1 cellular context compared by ENCODE assay signal in genomic region chr17:75976175-75976848, GRCh38.
TF ChIP-seq lines count a peak whose summit lies in the region.

No MANE protein-coding gene starts in this region.

TF ChIP-seq in HepG2, 621 proteins besides CTCF, POLR2A, EP300 and RAD21 (continued from another document and continues in another):
- no peak for TF ChIP-seq FUBP1 (CRISPR knock-in tag; IDR thresholded peaks at IDR 0.05; ENCODE audit: borderline replicate concordance)
- TF ChIP-seq SNAPC2 (CRISPR knock-in tag; IDR thresholded peaks at IDR 0.05): 0 out of 2 replicates have a peak, but pooled peaks have one; percentile 28
- no peak for TF ChIP-seq CCDC6 (CRISPR knock-in tag; IDR thresholded peaks at IDR 0.05)
- TF ChIP-seq PPARG (CRISPR knock-in tag; conservative IDR thresholded peaks at IDR 0.05): peak; percentile 92
- no peak for TF ChIP-seq MED13 (CRISPR knock-in tag; IDR thresholded peaks at IDR 0.05)
- TF ChIP-seq SNAPC4 (CRISPR knock-in tag; IDR thresholded peaks at IDR 0.05): peak; percentile 1; the same call in 1 of the 2 replicates
- no peak for TF ChIP-seq MXD1 (CRISPR knock-in tag; IDR thresholded peaks at IDR 0.05)
- no peak for TF ChIP-seq KDM5B (CRISPR knock-in tag; IDR thresholded peaks at IDR 0.05; ENCODE audit: borderline replicate concordance)
- TF ChIP-seq JUND (CRISPR knock-in tag; IDR thresholded peaks at IDR 0.05): no peak
- TF ChIP-seq CHD2 (IDR thresholded peaks at IDR 0.05; ENCODE audit: low read depth, low read length): no peak
- TF ChIP-seq FOXC1 (CRISPR knock-in tag; IDR thresholded peaks at IDR 0.05; ENCODE audit: borderline replicate concordance): no peak
- no peak for TF ChIP-seq ZKSCAN5 (CRISPR knock-in tag; IDR thresholded peaks at IDR 0.05)
- no peak for TF ChIP-seq SMARCC2 (IDR thresholded peaks at IDR 0.05)
- TF ChIP-seq ATF1 (CRISPR knock-in tag; IDR thresholded peaks at IDR 0.05): peak; percentile 53
- no peak for TF ChIP-seq ZNF30 (CRISPR knock-in tag; IDR thresholded peaks at IDR 0.05)
- peak; percentile 96 for TF ChIP-seq ZBTB43 (CRISPR knock-in tag; conservative IDR thresholded peaks at IDR 0.05)
- no peak for TF ChIP-seq ZSCAN25 (CRISPR knock-in tag; IDR thresholded peaks at IDR 0.05)
- TF ChIP-seq ZNF33B (CRISPR knock-in tag; IDR thresholded peaks at IDR 0.05): no peak
- TF ChIP-seq HOXA7 (CRISPR knock-in tag; IDR thresholded peaks at IDR 0.05): no peak
- TF ChIP-seq BATF2 (CRISPR knock-in tag; IDR thresholded peaks at IDR 0.05): no peak
- TF ChIP-seq FLYWCH1 (CRISPR knock-in tag; IDR thresholded peaks at IDR 0.05): no peak
- TF ChIP-seq ZNF382 (CRISPR knock-in tag; IDR thresholded peaks at IDR 0.05; ENCODE audit: borderline replicate concordance): no peak
- TF ChIP-seq HMGXB3 (CRISPR knock-in tag; IDR thresholded peaks at IDR 0.05; ENCODE audit: borderline replicate concordance): no peak
- peak; percentile 61; the same call in 1 of the 2 replicates for TF ChIP-seq AHDC1 (CRISPR knock-in tag; IDR thresholded peaks at IDR 0.05; ENCODE audit: borderline replicate concordance)
- TF ChIP-seq ZNF597 (CRISPR knock-in tag; IDR thresholded peaks at IDR 0.05): no peak
- no peak for TF ChIP-seq NFRKB (IDR thresholded peaks at IDR 0.05)
- TF ChIP-seq SNRNP70 (IDR thresholded peaks at IDR 0.05; ENCODE audit: low read depth, low read length): no peak
- no peak for TF ChIP-seq CERS6 (CRISPR knock-in tag; IDR thresholded peaks at IDR 0.05)
- TF ChIP-seq ZNF652 (CRISPR knock-in tag; IDR thresholded peaks at IDR 0.05; ENCODE audit: borderline replicate concordance, low read depth): no peak; the same call in 1 of the 2 replicates
- peak; percentile 60; the same call in 1 of the 2 replicates for TF ChIP-seq THRA (CRISPR knock-in tag; IDR thresholded peaks at IDR 0.05; ENCODE audit: borderline replicate concordance)
- peak; percentile 81; the same call in 1 of the 2 replicates for TF ChIP-seq NCOR1 (IDR thresholded peaks at IDR 0.05; ENCODE audit: borderline replicate concordance, low read length)
- TF ChIP-seq FIP1L1 (IDR thresholded peaks at IDR 0.05; ENCODE audit: borderline replicate concordance, insufficient read depth, low read depth, low read length): no peak
- no peak for TF ChIP-seq SMARCE1 (IDR thresholded peaks at IDR 0.05; ENCODE audit: borderline replicate concordance)
